9 cellular contexts compared by ENCODE assay signal in genomic region chr15:25481208-25481862, GRCh38. TPM values are rescaled to one million over a fixed set of nuclear protein-coding genes. Genes with fewer than 3 reads are reported as not detected.
DNase-seq lines count a peak whose midpoint lies in the region; ATAC-seq, FAIRE-seq and TF ChIP-seq lines count a peak whose summit lies in the region.
"Had no signal": no experiment of that assay in that cellular context is flagged by ENCODE, and none has a peak within 500 bp of the region (broad histone marks: within the 10 kb centered on the region; RNA-seq: fewer than 3 reads in every experiment).

No MANE protein-coding gene starts in this region.

- TF ChIP-seq POLR2A in testis (IDR thresholded peaks at IDR 0.05): no peak

- H2AFZ ChIP-seq in astrocyte (ENCODE audit: low read depth, low read length) (peak overlapping the region; percentile 90), OCI-LY7 (ENCODE audit: low read length) (no peak overlapping the region)

- peak; percentile 75 for ATAC-seq in left lung
- ATAC-seq in HG03521 (IDR thresholded peaks at IDR 0.05; ENCODE audit: unreplicated experiment): no peak
- ATAC-seq in T-cell (replicated peaks in 1 of 4): no peak

- no peaks in the 10 kb centered on the region for H3K4me1 ChIP-seq in astrocyte (ENCODE audit: insufficient read depth, low read length)
- no peaks in the 10 kb centered on the region for H3K4me1 ChIP-seq in left lung
- H3K4me1 ChIP-seq in testis: no peaks in the 10 kb centered on the region
- H3K4me1 ChIP-seq in OCI-LY7 (ENCODE audit: insufficient read depth, low read length, poor library complexity, severe bottlenecking): no peaks in the 10 kb centered on the region

- H3K36me3 Mint-ChIP-seq in astrocyte (ENCODE audit: low read depth, unreplicated experiment): no peaks in the 10 kb centered on the region
- H3K36me3 Mint-ChIP-seq in T-cell: no peaks in the 10 kb centered on the region

- POLR2A ChIA-PET in OCI-LY7 (lab: Charles Lee) (no interaction called here), T-cell (lab: Charles Lee) (no interaction called here)

- H4K20me1 ChIP-seq in astrocyte (ENCODE audit: insufficient read depth, low read length) (no peaks in the 10 kb centered on the region), OCI-LY7 (ENCODE audit: insufficient read depth, low read length) (no peaks in the 10 kb centered on the region)

- H3K27me3 Mint-ChIP-seq in astrocyte (ENCODE audit: low read depth, unreplicated experiment) (peaks cover 5% of the 10 kb centered on the region), T-cell (peaks cover 15% of the 10 kb centered on the region in 2 donors)

- H3K27me3 ChIP-seq in astrocyte (ENCODE audit: insufficient read depth, low read length) (no peaks in the 10 kb centered on the region), left lung (no peaks in the 10 kb centered on the region), testis (no peaks in the 10 kb centered on the region)

- H3K4me3 ChIP-seq in astrocyte (ENCODE audit: insufficient read depth, low read depth, low read length) (no peak overlapping the region), left lung (no peak overlapping the region), testis (no peak overlapping the region), OCI-LY7 (ENCODE audit: low read depth, low read length, poor library complexity, severe bottlenecking) (no peak overlapping the region)

- FAIRE-seq in astrocyte (lab: Jason Lieb, UNC): no peak

- CTCF ChIA-PET in OCI-LY7 (lab: Charles Lee; ENCODE audit: unreplicated experiment) (no interaction called here), T-cell (lab: Charles Lee) (no interaction called here)

- H3K4me1 Mint-ChIP-seq in astrocyte (ENCODE audit: low read depth, unreplicated experiment): peaks cover 8% of the 10 kb centered on the region
- H3K4me1 Mint-ChIP-seq in T-cell: no peaks in the 10 kb centered on the region

- no peak overlapping the region for H3K27ac Mint-ChIP-seq in astrocyte (ENCODE audit: unreplicated experiment)
- no peak overlapping the region for H3K27ac Mint-ChIP-seq in T-cell

- BruUV-seq in OCI-LY7 (replicated peaks; lab: Mats Ljungman, UMichigan): no TSS peak

- H3K9me3 Mint-ChIP-seq in astrocyte (ENCODE audit: unreplicated experiment): peaks cover 2% of the 10 kb centered on the region
- H3K9me3 Mint-ChIP-seq in T-cell: no peaks in the 10 kb centered on the region

- peak overlapping the region; percentile 70 for H3K4me2 ChIP-seq in astrocyte (ENCODE audit: low read length)
- no peak overlapping the region for H3K4me2 ChIP-seq in OCI-LY7 (ENCODE audit: low read length)

- H3K79me2 ChIP-seq in astrocyte (ENCODE audit: insufficient read depth, low read length): no peaks in the 10 kb centered on the region
- no peaks in the 10 kb centered on the region for H3K79me2 ChIP-seq in OCI-LY7 (ENCODE audit: insufficient read depth, low read depth, low read length)

- no peak overlapping the region for H3K9ac ChIP-seq in astrocyte (ENCODE audit: low read length)

- 35 to 44% methylated on average over 10 to 14 of the region's 14 CpGs for WGBS in testis, 2 donors

- H3K9me2 ChIP-seq in OCI-LY7 (ENCODE audit: insufficient read depth, low read length): no peaks in the 10 kb centered on the region

- DNase-seq in AG20443 (ENCODE audit: low spot score) (peak; percentile 31), NCI-H1092 treated with DMSO at 0.1 percent for 48 hours (lab: John Stamatoyannopoulos, UW) (peak; percentile 62), astrocyte (ENCODE audit: low read depth) (peak; percentile 18), left lung (no peak), testis (no peak), OCI-LY7 (ENCODE audit: low spot score) (no peak), T-cell (no peak)

- TF ChIP-seq CTCF in astrocyte (IDR thresholded peaks at IDR 0.05; ENCODE audit: insufficient read depth, low read depth, low read length): no peak
- TF ChIP-seq CTCF in left lung (IDR thresholded peaks at IDR 0.05): no peak
- no peak for TF ChIP-seq CTCF in testis (IDR thresholded peaks at IDR 0.05)
- no peak for TF ChIP-seq CTCF in OCI-LY7 (conservative IDR thresholded peaks at IDR 0.05; ENCODE audit: low read length)

- H3K27ac ChIP-seq in astrocyte (ENCODE audit: low read depth, low read length) (no peak overlapping the region), left lung (no peak overlapping the region), testis (no peak overlapping the region), OCI-LY7 (ENCODE audit: low read depth, low read length, poor library complexity, severe bottlenecking) (no peak overlapping the region)
- H3K27ac ChIP-seq: HL-60 had no signal

- H3K36me3 ChIP-seq in astrocyte (ENCODE audit: insufficient read depth, low read length) (no peaks in the 10 kb centered on the region), left lung (no peaks in the 10 kb centered on the region), testis (ENCODE audit: low read depth, missing control alignments) (no peaks in the 10 kb centered on the region), OCI-LY7 (ENCODE audit: insufficient read depth, low read length) (no peaks in the 10 kb centered on the region)

- H3K4me3 Mint-ChIP-seq in astrocyte (ENCODE audit: unreplicated experiment): no peak overlapping the region
- no peak overlapping the region for H3K4me3 Mint-ChIP-seq in T-cell

- no peaks in the 10 kb centered on the region for H3K9me3 ChIP-seq in astrocyte (ENCODE audit: insufficient read depth, low read depth, low read length)
- H3K9me3 ChIP-seq in left lung: peaks cover 0 to 2% of the 10 kb centered on the region in 2 donors
- no peaks in the 10 kb centered on the region for H3K9me3 ChIP-seq in testis
- no peaks in the 10 kb centered on the region for H3K9me3 ChIP-seq in OCI-LY7 (ENCODE audit: low read length)

- intact Hi-C loops in left lung (cut with DNase I) (no loop called here), testis (cut with DNase I; ENCODE audit: low total_unique reads) (no loop called here), OCI-LY7 (cut with micrococcal nuclease; ENCODE audit: unreplicated experiment) (no loop called here)

RNA-seq across cellular contexts. Expression of gene UBE3A, which starts 42.5 kb away (rescaled TPM):
- 102 and 109 TPM in 2 replicates for total RNA-seq in astrocyte
- total RNA-seq in left lung: 10 to 100 TPM; 88.0 to 88.5 TPM
- total RNA-seq in testis: 100 to 1,000 TPM in 1 of 2 donors, 10 to 100 TPM in 1; 86.5 to 103 TPM
- polyA plus RNA-seq in testis (ENCODE audit: insufficient read depth, low read depth, low replicate concordance): 77.3 TPM
- 95.3 and 95.9 TPM in 2 replicates for total RNA-seq in OCI-LY7 (2014; rRNA removed; shearing (Covaris generic))
- total RNA-seq in OCI-LY7 (2022): 158 and 164 TPM in 2 replicates
- total RNA-seq in T-cell: 100 to 1,000 TPM; 115 to 119 (median 118) TPM

Comparison
In these comparisons a context has a peak if more than half of its experiments do, and no peak if none do; other contexts are left out.
1. DNase-seq: peak in AG20443 (single experiment), NCI-H1092 treated with DMSO at 0.1 percent for 48 hours (single experiment) and astrocyte (single experiment); none in left lung (0 of 2), testis (single experiment), OCI-LY7 (single experiment) and T-cell (0 of 34).